8 cellular contexts compared by ENCODE assay signal in genomic region chr1:54407201-54407956, GRCh38. TPM values are rescaled to one million over a fixed set of nuclear protein-coding genes. Genes with fewer than 3 reads are reported as not detected.
DNase-seq lines count a peak whose midpoint lies in the region; TF ChIP-seq lines count a peak whose summit lies in the region.

No MANE protein-coding gene starts in this region.

- H3K4me1 Mint-ChIP-seq in IgD-negative memory B cell, result peaks cover 37 to 43% (median 39%) of the 10 kb centered on the region in 3 donors

- DNase-seq in AG09309 (ENCODE audit: low read depth), result peak; percentile 85
- peak; percentile 38 for DNase-seq in activated T-cell treated with anti-CD3 and anti-CD28 coated beads for 1 hour (ENCODE audit: low read depth)
- DNase-seq in epidermal melanocyte (ENCODE audit: insufficient read length, low spot score), result peak; percentile 98
- DNase-seq in mesenchymal stem cell, result peak; percentile 96
- DNase-seq in stimulated activated CD8-positive, alpha-beta memory T cell treated with anti-CD3 and anti-CD28 coated beads, Interleukin-4, amount 100 ng/mL, for 48 hours, result peak; percentile 67

- peak overlapping the region in 1 of 2 experiments; percentile 6 for H3K14ac ChIP-seq in mesenchymal stem cell (ENCODE audit: low read length in 2 of 2)

- TF ChIP-seq CTCF in AG09309 (IDR thresholded peaks at IDR 0.05; ENCODE audit: control insufficient read depth, insufficient read depth, low read depth, low read length, missing control alignments) (no peak), OCI-LY1 (IDR thresholded peaks at IDR 0.05; ENCODE audit: low read length) (no peak)

- no peaks in the 10 kb centered on the region for H3K9me3 ChIP-seq in OCI-LY1 (ENCODE audit: low read length)
- H3K9me3 ChIP-seq in mesenchymal stem cell (ENCODE audit: control insufficient read depth, low read length), result no peaks in the 10 kb centered on the region

- peak overlapping the region; percentile 91 for H4K91ac ChIP-seq in mesenchymal stem cell (ENCODE audit: low read length)

- H2AFZ ChIP-seq in OCI-LY1 (ENCODE audit: low read length), result 0 out of 2 replicates have a peak overlapping the region, but pooled peaks have one; percentile 8
- no peak overlapping the region for H2AFZ ChIP-seq in mesenchymal stem cell (ENCODE audit: low read depth, low read length)

- peak overlapping the region; percentile 93 to 100 (median 98) for H3K4me3 Mint-ChIP-seq in IgD-negative memory B cell

- H3K36me3 ChIP-seq in OCI-LY1 (ENCODE audit: insufficient read depth, low read length) (no peaks in the 10 kb centered on the region), mesenchymal stem cell (ENCODE audit: control insufficient read depth in 1 of 2, insufficient read depth in 2 of 2, low read depth in 1 of 2, low read length in 2 of 2) (peaks cover 0 to 10% of the 10 kb centered on the region in 2 experiments)

- H3K9ac ChIP-seq in OCI-LY1 (ENCODE audit: low read length), result peak overlapping the region; percentile 80
- H3K9ac ChIP-seq in mesenchymal stem cell (ENCODE audit: low read length), result peak overlapping the region; percentile 95

- no peaks in the 10 kb centered on the region for H3K9me2 ChIP-seq in OCI-LY1 (ENCODE audit: low read depth, low read length)

- H2AK5ac ChIP-seq in mesenchymal stem cell (ENCODE audit: low read length, severe bottlenecking), result no peak overlapping the region

- 1% methylated on average over 20 of the region's 24 CpGs for WGBS in mesenchymal stem cell

- peaks cover 0 to 1% (median 0%) of the 10 kb centered on the region in 3 donors for H3K9me3 Mint-ChIP-seq in IgD-negative memory B cell

- H3K4me1 ChIP-seq in OCI-LY1 (ENCODE audit: insufficient read depth, low read length, severe bottlenecking), result peaks cover 45% of the 10 kb centered on the region
- peaks cover 23% of the 10 kb centered on the region for H3K4me1 ChIP-seq in mesenchymal stem cell (ENCODE audit: control insufficient read depth, insufficient read depth, low read depth, low read length)

- peaks cover 12% of the 10 kb centered on the region for H3K79me1 ChIP-seq in mesenchymal stem cell (replicated peaks; ENCODE audit: low read length, poor library complexity, severe bottlenecking)

- peak overlapping the region; percentile 96 for H2BK120ac ChIP-seq in mesenchymal stem cell (ENCODE audit: low read depth, low read length)

- H3K4ac ChIP-seq in mesenchymal stem cell (ENCODE audit: low read depth in 1 of 2, low read length in 2 of 2), result peak overlapping the region in 1 of 2 experiments; percentile 72

- H3K27ac ChIP-seq in OCI-LY1 (ENCODE audit: low read depth, low read length, poor library complexity, severe bottlenecking) (peak overlapping the region; percentile 79), mesenchymal stem cell (ENCODE audit: low read length, poor library complexity, severe bottlenecking) (peak overlapping the region; percentile 90)

- peak overlapping the region; percentile 96 to 98 (median 96) for H3K27ac Mint-ChIP-seq in IgD-negative memory B cell

- H3K23ac ChIP-seq in mesenchymal stem cell (ENCODE audit: low read length in 2 of 2), result no peak overlapping the region

- no peaks in the 10 kb centered on the region for H4K20me1 ChIP-seq in OCI-LY1 (ENCODE audit: insufficient read depth, low read length)

- H2BK5ac ChIP-seq in mesenchymal stem cell (ENCODE audit: low read depth, low read length, poor library complexity, severe bottlenecking), result peak overlapping the region; percentile 62

- H3K27me3 Mint-ChIP-seq in IgD-negative memory B cell, result peaks cover 5% of the 10 kb centered on the region

- H3K27me3 ChIP-seq in OCI-LY1 (ENCODE audit: insufficient read depth, low read length) (0 out of 2 replicates have a peak, but pooled peaks cover 3% of the 10 kb centered on the region), mesenchymal stem cell (ENCODE audit: control insufficient read depth in 1 of 2, insufficient read depth in 1 of 2, low read length in 2 of 2) (no peaks in the 10 kb centered on the region)

- TF ChIP-seq POLR2A in GM19099 (IDR thresholded peaks at IDR 0.05; ENCODE audit: extremely low read depth, insufficient read length, low read depth), result peak; percentile 33

- peak overlapping the region; percentile 91 for H4K8ac ChIP-seq in mesenchymal stem cell (ENCODE audit: low read length)

- peak overlapping the region; percentile 99 for H2BK15ac ChIP-seq in mesenchymal stem cell (ENCODE audit: low read depth, poor library complexity, severe bottlenecking)

- peak overlapping the region; percentile 70 to 91 for H2BK12ac ChIP-seq in mesenchymal stem cell (ENCODE audit: low read length in 2 of 2)

- H3K79me2 ChIP-seq in OCI-LY1 (ENCODE audit: insufficient read depth, low read length), result no peaks in the 10 kb centered on the region

- H3K18ac ChIP-seq in mesenchymal stem cell (ENCODE audit: low read depth in 1 of 2, low read length in 2 of 2), result peak overlapping the region; percentile 89 to 95

- peak overlapping the region; percentile 85 for H3K4me2 ChIP-seq in OCI-LY1 (ENCODE audit: low read length)
- H3K4me2 ChIP-seq in mesenchymal stem cell (ENCODE audit: low read length, poor library complexity, severe bottlenecking), result peak overlapping the region; percentile 97

- H3F3A ChIP-seq in OCI-LY1 (ENCODE audit: insufficient read depth, low read length), result no peaks in the 10 kb centered on the region

- peaks cover 3% of the 10 kb centered on the region for H3K36me3 Mint-ChIP-seq in IgD-negative memory B cell

- H3K4me3 ChIP-seq in AG09309 (ENCODE audit: control insufficient read depth, low read depth, low read length) (peak overlapping the region; percentile 73), OCI-LY1 (ENCODE audit: low read depth, low read length, poor library complexity, severe bottlenecking) (peak overlapping the region; percentile 92), mesenchymal stem cell (ENCODE audit: insufficient read depth in 1 of 2, low read depth in 1 of 2, low read length in 2 of 2) (peak overlapping the region; percentile 59 to 90)

RNA-seq across cellular contexts. Expression of gene SSBP3, which starts 1.2 kb away (rescaled TPM):
- polyA plus RNA-seq in IgD-negative memory B cell, result 6.6 TPM
- polyA plus RNA-seq in mesenchymal stem cell (2013, experiment 1 of 2), result 114 TPM
- 112 TPM for polyA plus RNA-seq in mesenchymal stem cell (2013, experiment 2 of 2)

Comparison
In these comparisons a context has a peak if more than half of its experiments do, and no peak if none do; other contexts are left out.
1. Peak in every context shown above with its lines: DNase-seq, H3K4me3 ChIP-seq and H3K27ac ChIP-seq.
2. DNase-seq: peak in every context shown above with its lines; median percentile 98 in epidermal melanocyte; 96 in mesenchymal stem cell; 85 in AG09309; 67 in stimulated activated CD8-positive, alpha-beta memory T cell treated with anti-CD3 and anti-CD28 coated beads, Interleukin-4, amount 100 ng/mL, for 48 hours; 38 in activated T-cell treated with anti-CD3 and anti-CD28 coated beads for 1 hour.